ENCODE assay signal across 15 cellular contexts in genomic region chr16:83840060-83840617, GRCh38. TPM values are rescaled to one million over a fixed set of nuclear protein-coding genes. Genes with fewer than 3 reads are reported as not detected.
DNase-seq lines count a peak whose midpoint lies in the region; ATAC-seq and TF ChIP-seq lines count a peak whose summit lies in the region.
"Had no signal": no experiment of that assay in that cellular context is flagged by ENCODE, and none has a peak within 500 bp of the region (broad histone marks: within the 10 kb centered on the region; RNA-seq: fewer than 3 reads in every experiment).

No MANE protein-coding gene starts in this region.

- H3K23ac ChIP-seq in mesendoderm (ENCODE audit: low read length): no peak overlapping the region

- H3K4ac ChIP-seq in mesendoderm (ENCODE audit: low read depth, low read length): peak overlapping the region; percentile 65

- H4K8ac ChIP-seq in mesendoderm (ENCODE audit: low read depth, low read length): no peak overlapping the region

- peak overlapping the region; percentile 89 for H3K56ac ChIP-seq in mesendoderm (ENCODE audit: low read length)

- ATAC-seq in activated T-cell treated with anti-CD3 and anti-CD28 coated beads, Interleukin-2, amount 50 U/mL, for 72 hours (replicated peaks in 1 of 2): no peak
- ATAC-seq: GM12878, HCT116, HepG2 had no signal

- H3K4me1 ChIP-seq in HUES6 (ENCODE audit: control insufficient read depth, insufficient read depth, low read length) (peaks cover 39% of the 10 kb centered on the region), endodermal cell (ENCODE audit: control insufficient read depth, insufficient read depth, low read length) (peaks cover 5% of the 10 kb centered on the region), mesendoderm (ENCODE audit: control insufficient read depth, low read depth, low read length) (peaks cover 8% of the 10 kb centered on the region)

- H2BK120ac ChIP-seq in mesendoderm (ENCODE audit: low read depth, low read length): peak overlapping the region; percentile 82

- H3K36me3 ChIP-seq in HUES6 (ENCODE audit: control insufficient read depth, insufficient read depth, low read length) (no peaks in the 10 kb centered on the region), endodermal cell (ENCODE audit: control insufficient read depth, insufficient read depth, low read length) (no peaks in the 10 kb centered on the region), mesendoderm (ENCODE audit: control insufficient read depth, insufficient read depth, low read length) (no peaks in the 10 kb centered on the region)

- no peaks in the 10 kb centered on the region for H3K27me3 Mint-ChIP-seq in endodermal cell (ENCODE audit: insufficient read depth)
- H3K27me3 Mint-ChIP-seq in activated T-cell treated with anti-CD3 and anti-CD28 coated beads, Interleukin-2, amount 50 U/mL, for 72 hours (ENCODE audit: low read depth): peaks cover 15% of the 10 kb centered on the region

- H3K4me1 Mint-ChIP-seq in endodermal cell: peaks cover 44% of the 10 kb centered on the region
- peaks cover 12% of the 10 kb centered on the region for H3K4me1 Mint-ChIP-seq in activated T-cell treated with anti-CD3 and anti-CD28 coated beads, Interleukin-2, amount 50 U/mL, for 72 hours (ENCODE audit: low read depth)

- no peak overlapping the region for H3K4me2 ChIP-seq in mesendoderm (ENCODE audit: low read length)

- H2BK5ac ChIP-seq in mesendoderm (ENCODE audit: low read length): peak overlapping the region; percentile 98

- H3K36me3 Mint-ChIP-seq in endodermal cell (ENCODE audit: low read depth): peaks cover 4% of the 10 kb centered on the region
- no peaks in the 10 kb centered on the region for H3K36me3 Mint-ChIP-seq in activated T-cell treated with anti-CD3 and anti-CD28 coated beads, Interleukin-2, amount 50 U/mL, for 72 hours (ENCODE audit: insufficient read depth in 2 of 2)

- DNase-seq in endodermal cell (peak; percentile 78), mesendoderm (peak; percentile 96), COLO668 (lab: John Stamatoyannopoulos, UW; ENCODE audit: unreplicated experiment) (no peak), NCI-H1417 treated with DMSO at 0.1 percent for 48 hours (lab: John Stamatoyannopoulos, UW) (no peak), HPDE6-E6E7 (ENCODE audit: extremely low spot score) (no peak)
- no peak for DNase-seq in activated T-cell treated with anti-CD3 and anti-CD28 coated beads, Interleukin-2, amount 50 U/mL, for 72 hours
- DNase-seq: C1 segment of cervical spinal cord; CD4-positive, alpha-beta T cell; DMS79 had no signal

- H3K9me3 ChIP-seq in HUES6 (ENCODE audit: control insufficient read depth, insufficient read depth, low read depth, low read length): peaks cover 4% of the 10 kb centered on the region; the same call in 1 of the 2 replicates
- H3K9me3 ChIP-seq in endodermal cell (ENCODE audit: control insufficient read depth, low read length): peaks cover 36% of the 10 kb centered on the region

- H2AK5ac ChIP-seq in mesendoderm (ENCODE audit: low read length): no peak overlapping the region

- H3K9me3 Mint-ChIP-seq in endodermal cell: peaks cover 31% of the 10 kb centered on the region
- no peaks in the 10 kb centered on the region for H3K9me3 Mint-ChIP-seq in activated T-cell treated with anti-CD3 and anti-CD28 coated beads, Interleukin-2, amount 50 U/mL, for 72 hours
- H3K9me3 Mint-ChIP-seq: CD4-positive, alpha-beta T cell had no signal

- H3K9ac ChIP-seq in HUES6 (ENCODE audit: low read length) (peak overlapping the region; percentile 36), endodermal cell (ENCODE audit: extremely low read depth, low read length, poor library complexity, severe bottlenecking) (no peak overlapping the region), mesendoderm (ENCODE audit: low read length) (no peak overlapping the region)

- no peaks in the 10 kb centered on the region for H3K79me2 ChIP-seq in mesendoderm (ENCODE audit: control insufficient read depth, insufficient read depth, low read length)

- peak overlapping the region; percentile 91 for H3K27ac Mint-ChIP-seq in endodermal cell
- H3K27ac Mint-ChIP-seq in activated T-cell treated with anti-CD3 and anti-CD28 coated beads, Interleukin-2, amount 50 U/mL, for 72 hours: no peak overlapping the region
- H3K27ac Mint-ChIP-seq: B cell; CD4-positive, alpha-beta T cell had no signal

- no peak overlapping the region for H3K4me3 Mint-ChIP-seq in endodermal cell
- H3K4me3 Mint-ChIP-seq in activated T-cell treated with anti-CD3 and anti-CD28 coated beads, Interleukin-2, amount 50 U/mL, for 72 hours: no peak overlapping the region
- H3K4me3 Mint-ChIP-seq: B cell; CD4-positive, alpha-beta T cell had no signal

- peak overlapping the region; percentile 75 for H3K27ac ChIP-seq in HUES6 (ENCODE audit: low read depth, low read length)
- H3K27ac ChIP-seq in endodermal cell (ENCODE audit: low read depth, low read length): peak overlapping the region; percentile 13
- H3K27ac ChIP-seq in mesendoderm (ENCODE audit: low read depth, low read length): peak overlapping the region; percentile 90
- H3K27ac ChIP-seq: HL-60 had no signal

- H3K27me3 ChIP-seq in HUES6 (ENCODE audit: control insufficient read depth, insufficient read depth, low read length) (no peaks in the 10 kb centered on the region), endodermal cell (ENCODE audit: control insufficient read depth, insufficient read depth, low read length, poor library complexity, severe bottlenecking) (no peaks in the 10 kb centered on the region), mesendoderm (ENCODE audit: insufficient read depth, low read length, poor library complexity) (no peaks in the 10 kb centered on the region)

- peak overlapping the region; percentile 62 for H3K18ac ChIP-seq in mesendoderm (ENCODE audit: low read length)

- no peaks in the 10 kb centered on the region for H3K79me1 ChIP-seq in mesendoderm (ENCODE audit: low read length)

- no peak for TF ChIP-seq CTCF in endodermal cell (conservative IDR thresholded peaks at IDR 0.05)

- 30 to 53% methylated on average over 4 of the region's 4 CpGs for WGBS in endodermal cell (ENCODE audit: insufficient coverage in 1 of 2, insufficient read length in 1 of 2), 2 experiments
- WGBS in mesendoderm (ENCODE audit: extremely low coverage, insufficient coverage, low lambda C conversion rate): no CpG with 5 or more reads among the region's 4 CpGs

- no peak overlapping the region for H2BK15ac ChIP-seq in mesendoderm (replicated peaks; ENCODE audit: low read depth)

- H3K4me3 ChIP-seq in HUES6 (ENCODE audit: low read depth, low read length) (peak overlapping the region; percentile 25; the same call in 1 of the 2 replicates), endodermal cell (ENCODE audit: low read length) (no peak overlapping the region), mesendoderm (ENCODE audit: low read length) (no peak overlapping the region)
- H3K4me3 ChIP-seq: GM12878 had no signal

- H4K5ac ChIP-seq in mesendoderm (ENCODE audit: low read length): peak overlapping the region; percentile 47

RNA-seq across cellular contexts. Expression of gene HSBP1, which starts 32.4 kb away (rescaled TPM):
- 100 to 1,000 TPM; 229 to 239 TPM for total RNA-seq in endodermal cell
- polyA plus RNA-seq in endodermal cell (2013, experiment 1 of 2): 229 TPM
- 209 TPM for polyA plus RNA-seq in endodermal cell (2013, experiment 2 of 2)
- 235 TPM for polyA plus RNA-seq in mesendoderm (2013, experiment 1 of 2)
- polyA plus RNA-seq in mesendoderm (2013, experiment 2 of 2): 227 TPM
- total RNA-seq in activated T-cell treated with anti-CD3 and anti-CD28 coated beads, Interleukin-2, amount 50 U/mL, for 72 hours: 10 to 100 TPM; 35.7 to 41.3 TPM

RNA-seq across cellular contexts. Expression of gene MLYCD, which starts 58.8 kb away (rescaled TPM):
- total RNA-seq in endodermal cell: 10 to 100 TPM; 11.1 to 19.0 TPM
- 3.6 TPM for polyA plus RNA-seq in endodermal cell (2013, experiment 1 of 2)
- 3.4 TPM for polyA plus RNA-seq in endodermal cell (2013, experiment 2 of 2)
- 1.5 TPM for polyA plus RNA-seq in mesendoderm (2013, experiment 1 of 2)
- polyA plus RNA-seq in mesendoderm (2013, experiment 2 of 2): 1.5 TPM
- total RNA-seq in activated T-cell treated with anti-CD3 and anti-CD28 coated beads, Interleukin-2, amount 50 U/mL, for 72 hours: 1 to 10 TPM; 4.6 to 5.2 TPM

Comparison
In these comparisons a context has a peak if more than half of its experiments do, and no peak if none do; other contexts are left out.
1. H3K27ac ChIP-seq: peak in every context shown above with its lines; median percentile 90 in mesendoderm; 75 in HUES6; 13 in endodermal cell.
2. DNase-seq: peak in endodermal cell (single experiment) and mesendoderm (single experiment); none in activated T-cell treated with anti-CD3 and anti-CD28 coated beads, Interleukin-2, amount 50 U/mL, for 72 hours (0 of 2), COLO668 (single experiment), NCI-H1417 treated with DMSO at 0.1 percent for 48 hours (single experiment) and HPDE6-E6E7 (single experiment).
3. RNA of gene HSBP1, which starts 32.4 kb away (total RNA-seq): 229 to 239 TPM in endodermal cell; 35.7 to 41.3 TPM in activated T-cell treated with anti-CD3 and anti-CD28 coated beads, Interleukin-2, amount 50 U/mL, for 72 hours; every median in the first group is over 4 times any median in the second.